In genomic region chr20:8867346-8867745, GRCh38 we compare ENCODE assay signal across 23 cellular contexts.
"Had no signal": no experiment of that assay in that cellular context is flagged by ENCODE, and none has a peak within 500 bp of the region (broad histone marks: within the 10 kb centered on the region; RNA-seq: fewer than 3 reads in every experiment).

No MANE protein-coding gene starts in this region.

- H3K4me1 Mint-ChIP-seq: immature natural killer cell, memory B cell had no signal

- H3K4me1 ChIP-seq: gastrocnemius medialis, left lung, lower lobe of right lung, pancreas, right lobe of liver, spleen, stomach had no signal

- H3K27ac Mint-ChIP-seq: immature natural killer cell; memory B cell; natural killer cell treated with Interleukin-12 subunit alpha and Interleukin-12 subunit beta and Interleukin-15 and Interleukin-18, amount 100 ng/mL, for 72 hours; progenitor cell of endocrine pancreas had no signal

- H3K9me3 Mint-ChIP-seq: immature natural killer cell; memory B cell; natural killer cell treated with Interleukin-12 subunit alpha and Interleukin-12 subunit beta and Interleukin-15 and Interleukin-18, amount 100 ng/mL, for 72 hours had no signal

- H3K4me3 ChIP-seq: dorsolateral prefrontal cortex, gastrocnemius medialis, heart right ventricle, left lung, lower lobe of right lung, pancreas, right lobe of liver, spleen, stomach had no signal

- H3K27ac ChIP-seq: dorsolateral prefrontal cortex, gastrocnemius medialis, left lung, lower lobe of right lung, pancreas, right lobe of liver, spleen, stomach had no signal

- H3K36me3 Mint-ChIP-seq: immature natural killer cell; memory B cell; natural killer cell treated with Interleukin-12 subunit alpha and Interleukin-12 subunit beta and Interleukin-15 and Interleukin-18, amount 100 ng/mL, for 72 hours had no signal

- H3K27me3 ChIP-seq: dorsolateral prefrontal cortex, gastrocnemius medialis, heart right ventricle, left lung, pancreas, right lobe of liver, spleen, stomach had no signal

- H3K9me3 ChIP-seq: gastrocnemius medialis, heart right ventricle, left lung, lower lobe of right lung, pancreas, right lobe of liver, spleen, stomach had no signal

- H3K27me3 Mint-ChIP-seq: memory B cell; natural killer cell treated with Interleukin-12 subunit alpha and Interleukin-12 subunit beta and Interleukin-15 and Interleukin-18, amount 100 ng/mL, for 72 hours; progenitor cell of endocrine pancreas had no signal

- H3K4me3 Mint-ChIP-seq: immature natural killer cell; memory B cell; natural killer cell treated with Interleukin-12 subunit alpha and Interleukin-12 subunit beta and Interleukin-15 and Interleukin-18, amount 100 ng/mL, for 72 hours had no signal

- H3K36me3 ChIP-seq: gastrocnemius medialis, heart right ventricle, left lung, lower lobe of right lung, pancreas, right lobe of liver, spleen, stomach had no signal

- DNase-seq: cortex of kidney; dorsolateral prefrontal cortex; effector CD8-positive, alpha-beta T cell; gastrocnemius medialis; heart right ventricle; immature natural killer cell; left lung; lower lobe of right lung; midbrain; occipital lobe; pancreas; right lobe of liver; spleen; stimulated activated CD4-positive, alpha-beta T cell treated with anti-CD3 and anti-CD28 coated beads, Interleukin-15, amount 100 ng/mL, for 24 hours; stimulated activated CD4-positive, alpha-beta T cell treated with anti-CD3 and anti-CD28 coated beads, Interleukin-1b, Interleukin-23, amount 100 ng/mL, for 48 hours; stimulated activated CD4-positive, alpha-beta T cell treated with anti-CD3 and anti-CD28 coated beads, Interleukin-4, amount 100 ng/mL, for 4 hours; stimulated activated naive CD4-positive, alpha-beta T cell; stomach; substantia nigra; trophoblast cell had no signal
